9 cellular contexts compared by ENCODE assay signal in genomic region chr13:99528547-99528946, GRCh38. TPM values are rescaled to one million over a fixed set of nuclear protein-coding genes. Genes with fewer than 3 reads are reported as not detected.
DNase-seq lines count a peak whose midpoint lies in the region; ATAC-seq and TF ChIP-seq lines count a peak whose summit lies in the region.
"Had no signal": no experiment of that assay in that cellular context is flagged by ENCODE, and none has a peak within 500 bp of the region (broad histone marks: within the 10 kb centered on the region; RNA-seq: fewer than 3 reads in every experiment).

No MANE protein-coding gene starts in this region.

- peak; percentile 44 for TF ChIP-seq CTCF in GM12864 (IDR thresholded peaks at IDR 0.05; ENCODE audit: low read depth, low read length, missing control alignments)

- no peak overlapping the region for H3K4me3 ChIP-seq in GM12864 (ENCODE audit: low read depth, low read length)

- ATAC-seq in GM21390 (IDR thresholded peaks at IDR 0.05; ENCODE audit: unreplicated experiment) = peak; percentile 65
- ATAC-seq: Panc1 had no signal

- DNase-seq in GM12864 (ENCODE audit: low read depth) (no peak), NCI-H146 (lab: John Stamatoyannopoulos, UW) (peak; percentile 51), cerebellum (ENCODE audit: low spot score) (peak; percentile 59), AG20443 (ENCODE audit: low spot score) (no peak), mesenteric fat pad (ENCODE audit: low spot score) (no peak), hepatic stellate cell (ENCODE audit: low spot score) (no peak), ureter (ENCODE audit: low spot score) (no peak)

RNA-seq across cellular contexts. Expression of gene TM9SF2, which starts 27.3 kb away (rescaled TPM):
- 85.4 TPM for total RNA-seq in cerebellum
- 91.4 TPM for total RNA-seq in mesenteric fat pad
- 121 TPM for total RNA-seq in ureter

Comparison
In these comparisons a context has a peak if more than half of its experiments do, and no peak if none do; other contexts are left out.
1. DNase-seq: peak in NCI-H146 (single experiment) and cerebellum (single experiment); none in GM12864 (single experiment), AG20443 (single experiment), mesenteric fat pad (single experiment), hepatic stellate cell (single experiment) and ureter (single experiment).